8 cellular contexts compared by ENCODE assay signal in genomic region chr14:52949711-52950409, GRCh38. TPM values are rescaled to one million over a fixed set of nuclear protein-coding genes. Genes with fewer than 3 reads are reported as not detected.
DNase-seq lines count a peak whose midpoint lies in the region; ATAC-seq lines count a peak whose summit lies in the region.

No MANE protein-coding gene starts in this region.

- ATAC-seq in left lobe of liver (peak; percentile 36), HG03045 (IDR thresholded peaks at IDR 0.05; ENCODE audit: unreplicated experiment) (no peak)

- H3K4me3 ChIP-seq in stomach smooth muscle (ENCODE audit: low read length in 2 of 2) = peak overlapping the region; percentile 99 to 100

- H3K27me3 ChIP-seq in stomach smooth muscle (ENCODE audit: control insufficient read depth in 1 of 2, insufficient read depth in 2 of 2, low read length in 2 of 2) = no peaks in the 10 kb centered on the region

- peak overlapping the region; percentile 97 to 99 for H3K9ac ChIP-seq in stomach smooth muscle (ENCODE audit: low read length in 2 of 2)

- peaks cover 17% of the 10 kb centered on the region for H3K4me1 ChIP-seq in stomach smooth muscle (ENCODE audit: control insufficient read depth, insufficient read depth, low read length)

- no peaks in the 10 kb centered on the region for H3K36me3 ChIP-seq in stomach smooth muscle (ENCODE audit: control insufficient read depth in 2 of 2, insufficient read depth in 2 of 2, low read length in 2 of 2)

- in situ Hi-C loops in G401 (cut with HindIII; ENCODE audit: low sequenced_read_pairs) = no loop called here

- DNase-seq in G401 (ENCODE audit: low spot score) (peak; percentile 59), NCI-H524 treated with DMSO at 0.1 percent for 48 hours (lab: John Stamatoyannopoulos, UW) (peak; percentile 44), cerebellar cortex (ENCODE audit: low spot score) (peak; percentile 43), left lobe of liver (ENCODE audit: low spot score) (peak; percentile 57), NCI-H146 (lab: John Stamatoyannopoulos, UW) (no peak), NCI-H187 (lab: John Stamatoyannopoulos, UW) (no peak)

- no peaks in the 10 kb centered on the region for H3K9me3 ChIP-seq in stomach smooth muscle (ENCODE audit: control insufficient read depth in 2 of 2, low read length in 2 of 2)

- H3K27ac ChIP-seq in stomach smooth muscle (ENCODE audit: low read length) = peak overlapping the region; percentile 98

RNA-seq across cellular contexts. Expression of gene FERMT2, which starts 1.0 kb away (rescaled TPM):
- 310 and 400 TPM in 2 replicates for total RNA-seq in G401 (2014; rRNA removed; shearing (Covaris generic))
- total RNA-seq in left lobe of liver = 61.5 TPM

Comparison
In these comparisons a context has a peak if more than half of its experiments do, and no peak if none do; other contexts are left out.
1. DNase-seq: peak in G401 (single experiment), NCI-H524 treated with DMSO at 0.1 percent for 48 hours (single experiment), cerebellar cortex (single experiment) and left lobe of liver (single experiment); none in NCI-H146 (single experiment) and NCI-H187 (0 of 2).